Comparison of ENCODE assay signal across 20 cellular contexts in the genomic region with DNA sequence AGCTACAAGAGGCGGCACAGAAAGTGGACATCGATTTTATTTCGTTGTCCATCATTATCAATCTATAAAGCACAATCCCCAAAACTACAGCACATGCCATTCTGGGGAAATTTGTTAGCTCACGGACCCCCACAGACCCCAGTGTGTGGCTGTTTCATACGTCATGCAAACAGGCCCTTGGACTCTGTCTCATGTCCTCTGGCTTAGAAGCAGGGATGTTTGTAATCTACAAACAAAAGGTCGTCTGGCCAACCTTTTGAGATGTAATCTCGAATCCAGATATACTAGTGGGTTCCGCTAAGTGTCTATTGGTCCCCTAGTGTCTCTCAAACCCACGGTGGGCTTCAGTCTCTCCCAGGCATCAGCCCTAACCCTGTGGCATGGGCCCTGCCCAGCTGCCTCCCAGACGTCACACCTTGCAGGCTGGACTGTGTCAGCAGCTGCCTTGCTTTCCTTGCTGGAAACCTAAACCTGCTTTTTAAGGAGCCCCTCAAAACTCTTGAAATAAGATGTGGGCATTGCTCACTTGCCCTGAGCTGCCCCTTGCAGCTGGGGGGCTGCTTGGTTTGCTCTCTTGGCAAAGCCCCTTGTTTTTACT.
DNase-seq lines count a peak whose midpoint lies in the region; TF ChIP-seq lines count a peak whose summit lies in the region.
"Had no signal": no experiment of that assay in that cellular context is flagged by ENCODE, and none has a peak within 500 bp of the region (broad histone marks: within the 10 kb centered on the region; RNA-seq: fewer than 3 reads in every experiment).

No MANE protein-coding gene starts in this region.

- no peak overlapping the region for H3K27ac ChIP-seq in mesenchymal stem cell (ENCODE audit: low read length, poor library complexity, severe bottlenecking)
- H3K27ac ChIP-seq in osteoblast (ENCODE audit: low read depth, low read length), result no peak overlapping the region
- H3K27ac ChIP-seq: BLaER1 had no signal

- no peak overlapping the region for H2AFZ ChIP-seq in mesenchymal stem cell (ENCODE audit: low read depth, low read length)
- no peak overlapping the region for H2AFZ ChIP-seq in osteoblast (ENCODE audit: low read length)

- H3K27me3 Mint-ChIP-seq in chondrocyte (ENCODE audit: low read depth), result no peaks in the 10 kb centered on the region
- H3K27me3 Mint-ChIP-seq: CD4-positive, alpha-beta T cell had no signal

- H2BK120ac ChIP-seq in mesenchymal stem cell (ENCODE audit: low read depth, low read length), result no peak overlapping the region

- no peaks in the 10 kb centered on the region for H4K20me1 ChIP-seq in osteoblast (ENCODE audit: insufficient read depth, low read length)
- H4K20me1 ChIP-seq: BLaER1 had no signal

- H3K4me3 Mint-ChIP-seq in chondrocyte (ENCODE audit: unreplicated experiment), result no peak overlapping the region
- H3K4me3 Mint-ChIP-seq: CD4-positive, alpha-beta T cell had no signal

- H3K79me1 ChIP-seq in mesenchymal stem cell (replicated peaks; ENCODE audit: low read length, poor library complexity, severe bottlenecking), result no peaks in the 10 kb centered on the region

- no peak overlapping the region for H4K8ac ChIP-seq in mesenchymal stem cell (ENCODE audit: low read length)

- no peak overlapping the region for H4K91ac ChIP-seq in mesenchymal stem cell (ENCODE audit: low read length)

- H3K4me1 Mint-ChIP-seq in chondrocyte (ENCODE audit: low read depth), result peaks cover 37% of the 10 kb centered on the region

- no peak overlapping the region for H3K4me2 ChIP-seq in mesenchymal stem cell (ENCODE audit: low read length, poor library complexity, severe bottlenecking)
- H3K4me2 ChIP-seq in osteoblast (ENCODE audit: insufficient read depth, low read length), result no peak overlapping the region
- H3K4me2 ChIP-seq: BLaER1 had no signal

- H3K4me3 ChIP-seq in mesenchymal stem cell (ENCODE audit: insufficient read depth in 1 of 2, low read depth in 1 of 2, low read length in 2 of 2), result no peak overlapping the region
- H3K4me3 ChIP-seq in osteoblast (ENCODE audit: insufficient read depth, low read length), result no peak overlapping the region
- H3K4me3 ChIP-seq in BE2C (ENCODE audit: low read depth, low read length), result no peak overlapping the region
- H3K4me3 ChIP-seq: BLaER1 had no signal

- no peak overlapping the region for H3K9ac ChIP-seq in mesenchymal stem cell (ENCODE audit: low read length)
- H3K9ac ChIP-seq: BLaER1 had no signal

- no peaks in the 10 kb centered on the region for H3K36me3 Mint-ChIP-seq in chondrocyte (ENCODE audit: low read depth)

- no peak overlapping the region for H2BK5ac ChIP-seq in mesenchymal stem cell (ENCODE audit: low read depth, low read length, poor library complexity, severe bottlenecking)

- peak overlapping the region; percentile 7 to 74 for H3K18ac ChIP-seq in mesenchymal stem cell (ENCODE audit: low read depth in 1 of 2, low read length in 2 of 2)

- no peak overlapping the region for H2BK15ac ChIP-seq in mesenchymal stem cell (ENCODE audit: low read depth, poor library complexity, severe bottlenecking)

- DNase-seq in chondrocyte (ENCODE audit: low spot score) (peak; percentile 51), mesenchymal stem cell (no peak), osteoblast (ENCODE audit: insufficient read length, low spot score, missing footprints) (peak; percentile 9), BE2C (no peak), GM20000 (ENCODE audit: low spot score) (no peak), COR-L47 (lab: John Stamatoyannopoulos, UW) (no peak), NCI-H82 treated with DMSO at 0.1 percent for 48 hours (lab: John Stamatoyannopoulos, UW; ENCODE audit: unreplicated experiment) (no peak)
- DNase-seq: Calu3; CD4-positive, alpha-beta T cell; DMS153; GDM1; Karpas-422; NCI-H1694; NCI-H2081 treated with DMSO at 0.1 percent for 48 hours; NCI-H2171 treated with DMSO at 0.1 percent for 48 hours; NCI-H524 treated with DMSO at 0.1 percent for 48 hours; NCI-H82; OCI-M1; Right ventricle myocardium superior had no signal

- peak overlapping the region in 1 of 2 experiments; percentile 22 for H3K4ac ChIP-seq in mesenchymal stem cell (ENCODE audit: low read depth in 1 of 2, low read length in 2 of 2)

- H3K36me3 ChIP-seq in mesenchymal stem cell (ENCODE audit: control insufficient read depth in 1 of 2, insufficient read depth in 2 of 2, low read depth in 1 of 2, low read length in 2 of 2) (no peaks in the 10 kb centered on the region), osteoblast (ENCODE audit: insufficient read depth, low read length) (no peaks in the 10 kb centered on the region), BE2C (no peaks in the 10 kb centered on the region)

- H3K27ac Mint-ChIP-seq in chondrocyte (ENCODE audit: unreplicated experiment), result no peak overlapping the region
- H3K27ac Mint-ChIP-seq: CD4-positive, alpha-beta T cell had no signal

- no peaks in the 10 kb centered on the region for H3K79me2 ChIP-seq in osteoblast (ENCODE audit: insufficient read depth, low read length)

- H3K9me3 Mint-ChIP-seq in chondrocyte (ENCODE audit: low read depth), result no peaks in the 10 kb centered on the region
- H3K9me3 Mint-ChIP-seq: CD4-positive, alpha-beta T cell had no signal

- H3K27me3 ChIP-seq in mesenchymal stem cell (ENCODE audit: control insufficient read depth in 1 of 2, insufficient read depth in 1 of 2, low read length in 2 of 2), result no peaks in the 10 kb centered on the region
- no peaks in the 10 kb centered on the region for H3K27me3 ChIP-seq in osteoblast (ENCODE audit: insufficient read depth, low read length)
- no peaks in the 10 kb centered on the region for H3K27me3 ChIP-seq in BE2C
- H3K27me3 ChIP-seq: BLaER1 had no signal

- WGBS in mesenchymal stem cell, result 90% methylated on average over 10 of the region's 10 CpGs

- no peak overlapping the region for H2AK5ac ChIP-seq in mesenchymal stem cell (ENCODE audit: low read length, severe bottlenecking)

- H3K9me3 ChIP-seq in mesenchymal stem cell (ENCODE audit: control insufficient read depth, low read length), result peaks cover 9% of the 10 kb centered on the region
- no peaks in the 10 kb centered on the region for H3K9me3 ChIP-seq in osteoblast (ENCODE audit: low read depth, low read length)
- no peaks in the 10 kb centered on the region; the same call in none of the 2 replicates for H3K9me3 ChIP-seq in BE2C

- TF ChIP-seq CTCF in chondrocyte (IDR thresholded peaks at IDR 0.05) (no peak), osteoblast (IDR thresholded peaks at IDR 0.05; ENCODE audit: extremely low read depth, low read depth, low read length) (no peak), BE2C (IDR thresholded peaks at IDR 0.05; ENCODE audit: low read depth, low read length) (no peak), GM20000 (IDR thresholded peaks at IDR 0.05; ENCODE audit: extremely low read depth, missing control alignments) (no peak)

- H3K4me1 ChIP-seq in mesenchymal stem cell (ENCODE audit: control insufficient read depth, insufficient read depth, low read depth, low read length), result peaks cover 12% of the 10 kb centered on the region
- H3K4me1 ChIP-seq in osteoblast (ENCODE audit: insufficient read depth, low read length), result peaks cover 23% of the 10 kb centered on the region
- no peaks in the 10 kb centered on the region for H3K4me1 ChIP-seq in BE2C

- peak overlapping the region; percentile 29 to 76 for H2BK12ac ChIP-seq in mesenchymal stem cell (ENCODE audit: low read length in 2 of 2)

- H3K23ac ChIP-seq in mesenchymal stem cell (ENCODE audit: low read length in 2 of 2), result no peak overlapping the region

- H3K14ac ChIP-seq in mesenchymal stem cell (ENCODE audit: low read length in 2 of 2), result no peak overlapping the region

Comparison
In these comparisons a context has a peak if more than half of its experiments do, and no peak if none do; other contexts are left out.
1. DNase-seq: peak in chondrocyte (single experiment) and osteoblast (single experiment); none in mesenchymal stem cell (single experiment), BE2C (single experiment), GM20000 (single experiment), COR-L47 (single experiment) and NCI-H82 treated with DMSO at 0.1 percent for 48 hours (single experiment).